Comparison of ENCODE assay signal across 1 cellular context in the genomic region with DNA sequence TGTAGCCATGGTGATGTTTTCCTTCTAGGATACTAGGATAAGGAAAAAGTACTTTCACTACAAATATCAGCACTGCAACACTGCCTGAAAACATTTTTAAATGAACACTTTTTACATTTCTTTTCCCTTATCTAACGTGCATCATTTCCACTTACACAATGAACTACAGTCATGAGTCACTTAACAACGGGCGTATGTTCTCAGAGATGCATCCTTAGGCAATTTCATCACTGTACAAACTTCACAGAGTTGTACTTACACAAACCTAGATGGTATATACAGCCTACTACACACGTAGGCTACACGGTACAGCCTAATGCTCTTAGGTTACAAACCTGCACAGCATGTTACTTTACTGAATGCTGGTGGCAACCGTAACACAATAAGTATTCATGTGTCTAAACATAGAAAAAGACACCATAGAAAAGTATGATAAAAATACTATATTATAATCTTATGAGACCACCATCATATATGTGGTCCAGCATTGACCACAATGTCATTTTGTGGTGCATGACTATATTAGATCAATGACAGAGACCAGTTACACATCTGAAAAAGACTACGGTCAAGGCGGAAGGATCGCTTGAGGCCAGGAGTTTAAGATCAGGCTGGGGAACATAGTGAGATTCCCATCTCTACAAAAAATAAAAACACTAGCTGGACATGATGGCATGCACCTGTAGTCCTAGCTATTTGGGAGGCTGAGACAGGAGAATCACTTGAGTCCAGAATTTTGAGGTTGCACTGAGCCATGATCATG.
TF ChIP-seq lines count a peak whose summit lies in the region.

No MANE protein-coding gene starts in this region.

TF ChIP-seq in IMR-90, 13 proteins besides CTCF, POLR2A, EP300 and RAD21:
- TF ChIP-seq MXI1 (IDR thresholded peaks at IDR 0.05; ENCODE audit: borderline replicate concordance, low read depth, low read length): no peak
- no peak for TF ChIP-seq RCOR1 (IDR thresholded peaks at IDR 0.05; ENCODE audit: insufficient replicate concordance, low read length)
- peak; percentile 93 for TF ChIP-seq FOS (IDR thresholded peaks at IDR 0.05; ENCODE audit: low read depth, low read length)
- TF ChIP-seq, protein P1, sequence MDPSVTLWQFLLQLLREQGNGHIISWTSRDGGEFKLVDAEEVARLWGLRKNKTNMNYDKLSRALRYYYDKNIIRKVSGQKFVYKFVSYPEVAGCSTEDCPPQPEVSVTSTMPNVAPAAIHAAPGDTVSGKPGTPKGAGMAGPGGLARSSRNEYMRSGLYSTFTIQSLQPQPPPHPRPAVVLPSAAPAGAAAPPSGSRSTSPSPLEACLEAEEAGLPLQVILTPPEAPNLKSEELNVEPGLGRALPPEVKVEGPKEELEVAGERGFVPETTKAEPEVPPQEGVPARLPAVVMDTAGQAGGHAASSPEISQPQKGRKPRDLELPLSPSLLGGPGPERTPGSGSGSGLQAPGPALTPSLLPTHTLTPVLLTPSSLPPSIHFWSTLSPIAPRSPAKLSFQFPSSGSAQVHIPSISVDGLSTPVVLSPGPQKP (IDR thresholded peaks at IDR 0.05; ENCODE audit: borderline replicate concordance, low read depth, low read length): no peak
- TF ChIP-seq CHD1 (IDR thresholded peaks at IDR 0.05; ENCODE audit: low read depth, low read length): no peak
- TF ChIP-seq SMC3 (IDR thresholded peaks at IDR 0.05; ENCODE audit: low read depth, low read length): no peak
- no peak for TF ChIP-seq MAFK (IDR thresholded peaks at IDR 0.05; ENCODE audit: low read depth, low read length)
- peak; percentile 97 for TF ChIP-seq CEBPB (IDR thresholded peaks at IDR 0.05; ENCODE audit: low read depth, low read length)
- TF ChIP-seq NFE2L2 (IDR thresholded peaks at IDR 0.05; ENCODE audit: low read depth, low read length): no peak
- TF ChIP-seq, protein P2, sequence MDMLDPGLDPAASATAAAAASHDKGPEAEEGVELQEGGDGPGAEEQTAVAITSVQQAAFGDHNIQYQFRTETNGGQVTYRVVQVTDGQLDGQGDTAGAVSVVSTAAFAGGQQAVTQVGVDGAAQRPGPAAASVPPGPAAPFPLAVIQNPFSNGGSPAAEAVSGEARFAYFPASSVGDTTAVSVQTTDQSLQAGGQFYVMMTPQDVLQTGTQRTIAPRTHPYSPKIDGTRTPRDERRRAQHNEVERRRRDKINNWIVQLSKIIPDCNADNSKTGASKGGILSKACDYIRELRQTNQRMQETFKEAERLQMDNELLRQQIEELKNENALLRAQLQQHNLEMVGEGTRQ (IDR thresholded peaks at IDR 0.05; ENCODE audit: low read depth, low read length): no peak
- no peak for TF ChIP-seq BHLHE40 (IDR thresholded peaks at IDR 0.05; ENCODE audit: low read depth, low read length)
- TF ChIP-seq MAZ (IDR thresholded peaks at IDR 0.05; ENCODE audit: borderline replicate concordance, low read depth, low read length): no peak
